ENCODE assay signal across 37 cellular contexts in genomic region chr12:105552056-105552455, GRCh38.
"Had no signal": no experiment of that assay in that cellular context is flagged by ENCODE, and none has a peak within 500 bp of the region (broad histone marks: within the 10 kb centered on the region; RNA-seq: fewer than 3 reads in every experiment).

No MANE protein-coding gene starts in this region.

- H3K27ac Mint-ChIP-seq: activated CD4-positive, alpha-beta memory T cell treated with anti-CD3 and anti-CD28 coated beads, Interleukin-2, amount 10 ng/mL, durations not matched to agents 7 days and 5 days; activated CD8-positive, alpha-beta memory T cell treated with anti-CD3 and anti-CD28 coated beads, Interleukin-2, amount 10 ng/mL, durations not matched to agents 7 days and 5 days; activated naive CD4-positive, alpha-beta T cell treated with anti-CD3 and anti-CD28 coated beads, Interleukin-2, amount 10 ng/mL, durations not matched to agents 7 days and 5 days; activated naive CD8-positive, alpha-beta T cell; activated naive CD8-positive, alpha-beta T cell treated with anti-CD3 and anti-CD28 coated beads, Interleukin-2, amount 50 U/mL, for 24 hours had no signal

- H3K4me3 Mint-ChIP-seq: activated CD4-positive, alpha-beta memory T cell treated with anti-CD3 and anti-CD28 coated beads, Interleukin-2, amount 10 ng/mL, durations not matched to agents 7 days and 5 days; activated CD8-positive, alpha-beta memory T cell treated with anti-CD3 and anti-CD28 coated beads, Interleukin-2, amount 10 ng/mL, durations not matched to agents 7 days and 5 days; activated naive CD4-positive, alpha-beta T cell treated with anti-CD3 and anti-CD28 coated beads, Interleukin-2, amount 10 ng/mL, durations not matched to agents 7 days and 5 days; activated naive CD8-positive, alpha-beta T cell; activated naive CD8-positive, alpha-beta T cell treated with anti-CD3 and anti-CD28 coated beads, Interleukin-2, amount 50 U/mL, for 24 hours had no signal

- H3K36me3 ChIP-seq: brain microvascular endothelial cell, MG63, Peyer's patch, WERI-Rb-1 had no signal

- H3K27me3 ChIP-seq: brain microvascular endothelial cell, MG63, Peyer's patch had no signal

- H3K9me3 ChIP-seq: MG63, Peyer's patch had no signal

- ATAC-seq: activated CD8-positive, alpha-beta memory T cell treated with anti-CD3 and anti-CD28 coated beads, Interleukin-2, amount 10 ng/mL, durations not matched to agents 7 days and 5 days; activated naive CD8-positive, alpha-beta T cell treated with anti-CD3 and anti-CD28 coated beads, Interleukin-2, amount 50 U/mL, for 24 hours; PC-3 had no signal

- H3K9me3 Mint-ChIP-seq: activated CD4-positive, alpha-beta memory T cell treated with anti-CD3 and anti-CD28 coated beads, Interleukin-2, amount 10 ng/mL, durations not matched to agents 7 days and 5 days; activated naive CD4-positive, alpha-beta T cell treated with anti-CD3 and anti-CD28 coated beads, Interleukin-2, amount 10 ng/mL, durations not matched to agents 7 days and 5 days; activated naive CD8-positive, alpha-beta T cell treated with anti-CD3 and anti-CD28 coated beads, Interleukin-2, amount 50 U/mL, for 24 hours had no signal

- H3K36me3 Mint-ChIP-seq: activated CD8-positive, alpha-beta memory T cell treated with anti-CD3 and anti-CD28 coated beads, Interleukin-2, amount 10 ng/mL, durations not matched to agents 7 days and 5 days; activated naive CD4-positive, alpha-beta T cell treated with anti-CD3 and anti-CD28 coated beads, Interleukin-2, amount 10 ng/mL, durations not matched to agents 7 days and 5 days; activated naive CD8-positive, alpha-beta T cell had no signal

- H3K4me1 ChIP-seq: Peyer's patch had no signal

- H3K27me3 Mint-ChIP-seq: activated CD4-positive, alpha-beta memory T cell treated with anti-CD3 and anti-CD28 coated beads, Interleukin-2, amount 10 ng/mL, durations not matched to agents 7 days and 5 days; activated CD8-positive, alpha-beta memory T cell treated with anti-CD3 and anti-CD28 coated beads, Interleukin-2, amount 10 ng/mL, durations not matched to agents 7 days and 5 days; activated naive CD4-positive, alpha-beta T cell treated with anti-CD3 and anti-CD28 coated beads, Interleukin-2, amount 10 ng/mL, durations not matched to agents 7 days and 5 days; activated naive CD8-positive, alpha-beta T cell treated with anti-CD3 and anti-CD28 coated beads, Interleukin-2, amount 50 U/mL, for 24 hours had no signal

- H3K4me3 ChIP-seq: MG63, Peyer's patch had no signal

- DNase-seq: activated CD4-positive, alpha-beta memory T cell treated with anti-CD3 and anti-CD28 coated beads, Interleukin-2, amount 10 ng/mL, durations not matched to agents 7 days and 5 days; activated CD4-positive, alpha-beta T cell treated with anti-CD3 and anti-CD28 coated beads for 1 hour; activated CD4-positive, alpha-beta T cell treated with anti-CD3 and anti-CD28 coated beads for 48 hours; activated CD4-positive, CD25-positive, alpha-beta regulatory T cell; activated CD8-positive, alpha-beta memory T cell treated with anti-CD3 and anti-CD28 coated beads for 24 hours; activated CD8-positive, alpha-beta memory T cell treated with anti-CD3 and anti-CD28 coated beads, Interleukin-2, amount 10 ng/mL, durations not matched to agents 7 days and 5 days; activated CD8-positive, alpha-beta memory T cell treated with anti-CD3 and anti-CD28 coated beads, Interleukin-2, amount 50 U/mL, for 48 hours; activated effector memory CD4-positive, alpha-beta T cell treated with Interleukin-2 at 50 U/mL for 16 hours; activated naive CD4-positive, alpha-beta T cell treated with anti-CD3 and anti-CD28 coated beads, Interleukin-2, amount 10 ng/mL, durations not matched to agents 7 days and 5 days; activated naive CD8-positive, alpha-beta T cell treated with anti-CD3 and anti-CD28 coated beads, Interleukin-2, amount 50 U/mL, for 24 hours; activated T-cell treated with anti-CD3 and anti-CD28 coated beads, Interleukin-2, amount 50 U/mL, for 48 hours; brain microvascular endothelial cell; central memory CD4-positive, alpha-beta T cell; Kasumi-1; KG1; MG63; NCI-H1048; NCI-H1105 treated with DMSO at 0.1 percent for 48 hours; NCI-H1436; NCI-H1694; NCI-H1930; NCI-H2081 treated with DMSO at 0.1 percent for 48 hours; NCI-H226; NCI-H446 treated with DMSO at 0.1 percent for 48 hours; NCI-H524; NCI-H69; NCI-H82; NK-92 treated with Interleukin-12 subunit alpha and Interleukin-12 subunit beta, amount 100 ng/mL, for 24 hours; PC-3; Peyer's patch; RPMI8226; SW 1271; T-helper 1 cell; T-helper 2 cell; T-helper 9 cell; WERI-Rb-1 had no signal

- H3K27ac ChIP-seq: brain microvascular endothelial cell, Peyer's patch, WERI-Rb-1 had no signal

- H3K4me1 Mint-ChIP-seq: activated CD4-positive, alpha-beta memory T cell treated with anti-CD3 and anti-CD28 coated beads, Interleukin-2, amount 10 ng/mL, durations not matched to agents 7 days and 5 days; activated CD8-positive, alpha-beta memory T cell treated with anti-CD3 and anti-CD28 coated beads, Interleukin-2, amount 10 ng/mL, durations not matched to agents 7 days and 5 days; activated naive CD4-positive, alpha-beta T cell treated with anti-CD3 and anti-CD28 coated beads, Interleukin-2, amount 10 ng/mL, durations not matched to agents 7 days and 5 days; activated naive CD8-positive, alpha-beta T cell treated with anti-CD3 and anti-CD28 coated beads, Interleukin-2, amount 50 U/mL, for 24 hours had no signal
